In the genomic region with DNA sequence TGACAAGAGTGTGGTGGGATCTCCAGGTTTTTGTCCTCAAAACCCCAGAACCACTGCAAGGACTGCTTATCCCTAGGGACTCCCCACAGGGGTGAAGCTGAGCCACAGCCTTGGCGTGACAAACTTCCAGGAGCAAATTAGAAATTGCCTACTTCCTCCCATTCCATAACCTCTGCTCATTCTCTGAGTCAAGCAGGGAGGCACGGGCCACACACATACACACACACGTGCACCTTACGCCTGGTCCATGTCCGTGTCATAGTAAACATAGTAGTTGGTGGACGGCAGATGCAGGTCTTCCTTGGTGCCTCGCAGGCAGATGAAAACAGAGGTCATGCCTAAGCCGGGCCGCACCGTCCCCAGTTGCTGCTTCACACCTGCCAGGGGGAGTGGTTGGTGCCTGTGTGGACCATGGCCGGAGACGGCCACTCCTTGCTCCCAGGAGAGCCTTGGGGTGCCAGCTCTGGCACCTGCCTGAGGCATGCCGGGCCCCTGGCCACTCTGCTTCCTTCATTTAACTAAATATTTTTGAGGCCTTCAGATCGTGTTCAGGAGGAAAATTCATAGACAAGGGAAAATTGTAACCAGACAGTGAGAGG, we compare ENCODE assay signal across 25 cellular contexts.
"Had no signal": no experiment of that assay in that cellular context is flagged by ENCODE, and none has a peak within 500 bp of the region (broad histone marks: within the 10 kb centered on the region; RNA-seq: fewer than 3 reads in every experiment).

No MANE protein-coding gene starts in this region.

- DNase-seq: activated B cell treated with CpG ODN at 0.5 μM for 24 hours; activated CD4-positive, alpha-beta memory T cell treated with anti-CD3 and anti-CD28 coated beads for 36 hours; activated CD4-positive, alpha-beta T cell treated with anti-CD3 and anti-CD28 coated beads for 1 hour; activated CD4-positive, alpha-beta T cell treated with anti-CD3 and anti-CD28 coated beads, Interleukin-2, amount 10 ng/mL, durations not matched to agents 24 days and 14 days; activated CD8-positive, alpha-beta memory T cell treated with anti-CD3 and anti-CD28 coated beads, Interleukin-2, amount 50 U/mL, for 4 hours; activated gamma-delta T cell treated with Interleukin-2 at 50 U/mL for 16 hours; activated naive CD4-positive, alpha-beta T cell treated with anti-CD3 and anti-CD28 coated beads, Interleukin-2, amount 10 ng/mL, durations not matched to agents 7 days and 5 days; activated naive CD8-positive, alpha-beta T cell treated with anti-CD3 and anti-CD28 coated beads for 36 hours; activated T-cell treated with anti-CD3 and anti-CD28 coated beads, Interleukin-2, amount 50 U/mL, for 72 hours; anterior cingulate cortex; cerebellar nuclear complex; MG63; MV-4-11; NCI-H1105; NCI-H1436; NCI-H1694 treated with DMSO at 0.1 percent for 48 hours; NCI-H2029 treated with DMSO at 0.1 percent for 48 hours; NCI-H510A treated with DMSO at 0.1 percent for 48 hours; NCI-H69; NK-92 treated with Interleukin-12 subunit alpha and Interleukin-12 subunit beta, amount 100 ng/mL, for 24 hours; OCI-M1; SHP77; T-helper 9 cell had no signal

- H3K27me3 ChIP-seq: MG63 had no signal

- H3K4me1 Mint-ChIP-seq: activated B cell treated with CpG ODN at 0.5 μM for 24 hours; activated CD4-positive, alpha-beta T cell treated with anti-CD3 and anti-CD28 coated beads, Interleukin-2, amount 10 ng/mL, durations not matched to agents 24 days and 14 days; activated naive CD4-positive, alpha-beta T cell treated with anti-CD3 and anti-CD28 coated beads, Interleukin-2, amount 10 ng/mL, durations not matched to agents 7 days and 5 days; activated naive CD8-positive, alpha-beta T cell treated with anti-CD3 and anti-CD28 coated beads for 36 hours had no signal

- H3K9me3 Mint-ChIP-seq: activated B cell treated with CpG ODN at 0.5 μM for 24 hours; activated CD4-positive, alpha-beta memory T cell treated with anti-CD3 and anti-CD28 coated beads for 36 hours; activated CD4-positive, alpha-beta T cell treated with anti-CD3 and anti-CD28 coated beads, Interleukin-2, amount 10 ng/mL, durations not matched to agents 24 days and 14 days; activated naive CD4-positive, alpha-beta T cell treated with anti-CD3 and anti-CD28 coated beads, Interleukin-2, amount 10 ng/mL, durations not matched to agents 7 days and 5 days; activated naive CD8-positive, alpha-beta T cell treated with anti-CD3 and anti-CD28 coated beads for 36 hours; activated T-cell treated with anti-CD3 and anti-CD28 coated beads, Interleukin-2, amount 50 U/mL, for 72 hours; activated T-helper 2 cell treated with anti-CD3 and anti-CD28 coated beads, Interferon-gamma antibody, Interleukin-2, Interleukin-4, amounts not matched to agents 10 μg/mL and 5 μg/mL and 100 μg/mL, durations not matched to agents 14 hours and 24 hours and 36 hours; T-helper 1 cell treated with Interleukin-12 subunit alpha and Interleukin-12 subunit beta and Interleukin-4 antibody, amounts not matched to agents 30 μg/mL and 1 μg/mL, for 36 hours had no signal

- ATAC-seq: activated T-cell treated with anti-CD3 and anti-CD28 coated beads, Interleukin-2, amount 50 U/mL, for 72 hours had no signal

- H3K4me3 ChIP-seq: MG63 had no signal

- H3K27me3 Mint-ChIP-seq: activated B cell treated with CpG ODN at 0.5 μM for 24 hours; activated CD4-positive, alpha-beta memory T cell treated with anti-CD3 and anti-CD28 coated beads for 36 hours; activated naive CD8-positive, alpha-beta T cell treated with anti-CD3 and anti-CD28 coated beads for 36 hours had no signal

- H3K4me3 Mint-ChIP-seq: activated B cell treated with CpG ODN at 0.5 μM for 24 hours; activated CD4-positive, alpha-beta memory T cell treated with anti-CD3 and anti-CD28 coated beads for 36 hours; activated CD4-positive, alpha-beta T cell treated with anti-CD3 and anti-CD28 coated beads, Interleukin-2, amount 10 ng/mL, durations not matched to agents 24 days and 14 days; activated naive CD4-positive, alpha-beta T cell treated with anti-CD3 and anti-CD28 coated beads, Interleukin-2, amount 10 ng/mL, durations not matched to agents 7 days and 5 days; activated naive CD8-positive, alpha-beta T cell treated with anti-CD3 and anti-CD28 coated beads for 36 hours; activated T-cell treated with anti-CD3 and anti-CD28 coated beads, Interleukin-2, amount 50 U/mL, for 72 hours; T-helper 1 cell treated with Interleukin-12 subunit alpha and Interleukin-12 subunit beta and Interleukin-4 antibody, amounts not matched to agents 30 μg/mL and 1 μg/mL, for 36 hours had no signal

- H3K27ac Mint-ChIP-seq: activated B cell treated with CpG ODN at 0.5 μM for 24 hours; activated CD4-positive, alpha-beta memory T cell treated with anti-CD3 and anti-CD28 coated beads for 36 hours; activated CD4-positive, alpha-beta T cell treated with anti-CD3 and anti-CD28 coated beads, Interleukin-2, amount 10 ng/mL, durations not matched to agents 24 days and 14 days; activated naive CD4-positive, alpha-beta T cell treated with anti-CD3 and anti-CD28 coated beads, Interleukin-2, amount 10 ng/mL, durations not matched to agents 7 days and 5 days; activated naive CD8-positive, alpha-beta T cell treated with anti-CD3 and anti-CD28 coated beads for 36 hours; activated T-cell treated with anti-CD3 and anti-CD28 coated beads, Interleukin-2, amount 50 U/mL, for 72 hours; activated T-helper 2 cell treated with anti-CD3 and anti-CD28 coated beads, Interferon-gamma antibody, Interleukin-2, Interleukin-4, amounts not matched to agents 10 μg/mL and 5 μg/mL and 100 μg/mL, durations not matched to agents 14 hours and 24 hours and 36 hours; T-helper 1 cell treated with Interleukin-12 subunit alpha and Interleukin-12 subunit beta and Interleukin-4 antibody, amounts not matched to agents 30 μg/mL and 1 μg/mL, for 36 hours had no signal

- H3K9me3 ChIP-seq: MG63 had no signal
